ENCODE assay signal across 8 cellular contexts in genomic region chr19:3184847-3185481, GRCh38. TPM values are rescaled to one million over a fixed set of nuclear protein-coding genes. Genes with fewer than 3 reads are reported as not detected.
DNase-seq lines count a peak whose midpoint lies in the region; ATAC-seq, FAIRE-seq and TF ChIP-seq lines count a peak whose summit lies in the region.
"Had no signal": no experiment of that assay in that cellular context is flagged by ENCODE, and none has a peak within 500 bp of the region (broad histone marks: within the 10 kb centered on the region; RNA-seq: fewer than 3 reads in every experiment).

No MANE protein-coding gene starts in this region.

- H3K27ac Mint-ChIP-seq in activated CD8-positive, alpha-beta memory T cell treated with anti-CD3 and anti-CD28 coated beads, Interleukin-2, amount 10 ng/mL, durations not matched to agents 7 days and 5 days: peak overlapping the region; percentile 91
- H3K27ac Mint-ChIP-seq in neural progenitor cell: peak overlapping the region; percentile 98

- H3K27me3 ChIP-seq in esophagus squamous epithelium: no peaks in the 10 kb centered on the region
- no peaks in the 10 kb centered on the region for H3K27me3 ChIP-seq in neural progenitor cell

- peak overlapping the region; percentile 91 for H3K4me2 ChIP-seq in neural progenitor cell

- intact Hi-C loops in esophagus squamous epithelium (cut with DNase I): no loop called here

- no peak for TF ChIP-seq POLR2A in esophagus squamous epithelium (IDR thresholded peaks at IDR 0.05)

- TF ChIP-seq CTCF in esophagus squamous epithelium (IDR thresholded peaks at IDR 0.05): no peak
- no peak for TF ChIP-seq CTCF in neural progenitor cell (IDR thresholded peaks at IDR 0.05)

- peak overlapping the region; percentile 89 for H3K4me3 Mint-ChIP-seq in activated CD8-positive, alpha-beta memory T cell treated with anti-CD3 and anti-CD28 coated beads, Interleukin-2, amount 10 ng/mL, durations not matched to agents 7 days and 5 days
- peak overlapping the region; percentile 99 for H3K4me3 Mint-ChIP-seq in neural progenitor cell

- 17 to 20% methylated on average over 14 of the region's 14 CpGs for WGBS in esophagus squamous epithelium, 2 donors

- H3K4me1 Mint-ChIP-seq in activated CD8-positive, alpha-beta memory T cell treated with anti-CD3 and anti-CD28 coated beads, Interleukin-2, amount 10 ng/mL, durations not matched to agents 7 days and 5 days: peaks cover 60% of the 10 kb centered on the region
- H3K4me1 Mint-ChIP-seq in neural progenitor cell: peaks cover 14% of the 10 kb centered on the region

- H3K4me1 ChIP-seq in esophagus squamous epithelium: peaks cover 20 to 47% (median 21%) of the 10 kb centered on the region in 3 donors
- peaks cover 10% of the 10 kb centered on the region for H3K4me1 ChIP-seq in neural progenitor cell

- no peaks in the 10 kb centered on the region for H3K27me3 Mint-ChIP-seq in activated CD8-positive, alpha-beta memory T cell treated with anti-CD3 and anti-CD28 coated beads, Interleukin-2, amount 10 ng/mL, durations not matched to agents 7 days and 5 days
- peaks cover 5% of the 10 kb centered on the region for H3K27me3 Mint-ChIP-seq in neural progenitor cell (ENCODE audit: insufficient read depth, low read depth)

- H3K27ac ChIP-seq in esophagus squamous epithelium (peak overlapping the region in 3 of 4 donors; percentile 83 to 93 (median 90)), neural progenitor cell (no peak overlapping the region)

- peak overlapping the region; percentile 99 for H2AFZ ChIP-seq in neural progenitor cell (replicated peaks)

- H3K9me3 Mint-ChIP-seq in activated CD8-positive, alpha-beta memory T cell treated with anti-CD3 and anti-CD28 coated beads, Interleukin-2, amount 10 ng/mL, durations not matched to agents 7 days and 5 days (ENCODE audit: low read depth): no peaks in the 10 kb centered on the region
- H3K9me3 Mint-ChIP-seq in neural progenitor cell: no peaks in the 10 kb centered on the region

- peaks cover 35% of the 10 kb centered on the region for H3K36me3 Mint-ChIP-seq in activated CD8-positive, alpha-beta memory T cell treated with anti-CD3 and anti-CD28 coated beads, Interleukin-2, amount 10 ng/mL, durations not matched to agents 7 days and 5 days
- no peaks in the 10 kb centered on the region for H3K36me3 Mint-ChIP-seq in neural progenitor cell

- no peak overlapping the region for H3K9ac ChIP-seq in neural progenitor cell

- no peaks in the 10 kb centered on the region for H3F3A ChIP-seq in neural progenitor cell (ENCODE audit: low read depth)

- peaks cover 41% of the 10 kb centered on the region for H3K79me2 ChIP-seq in neural progenitor cell (ENCODE audit: low read depth)

- H3K36me3 ChIP-seq in esophagus squamous epithelium (no peaks in the 10 kb centered on the region), neural progenitor cell (no peaks in the 10 kb centered on the region)

- ATAC-seq in GM18519 (IDR thresholded peaks at IDR 0.05; ENCODE audit: low FRiP score, unreplicated experiment) (peak; percentile 6), HG03045 (IDR thresholded peaks at IDR 0.05; ENCODE audit: unreplicated experiment) (peak; percentile 14)
- peak; percentile 28 for ATAC-seq in activated CD8-positive, alpha-beta memory T cell treated with anti-CD3 and anti-CD28 coated beads, Interleukin-2, amount 10 ng/mL, durations not matched to agents 7 days and 5 days

- FAIRE-seq in urothelium cell line (lab: Jason Lieb, UNC): no peak

- CTCF ChIA-PET in activated CD8-positive, alpha-beta memory T cell treated with anti-CD3 and anti-CD28 coated beads, Interleukin-2, amount 10 ng/mL, durations not matched to agents 7 days and 5 days (lab: Charles Lee): interaction anchor here (0.9 to 1.0 kb wide), 2 partner anchors 38 to 81 kb away, joined by 4 to 5 read pairs; no protein-coding TSS in a partner anchor

- DNase-seq in NCI-H524 treated with DMSO at 0.1 percent for 48 hours (lab: John Stamatoyannopoulos, UW) (peak; percentile 84), esophagus squamous epithelium (lab: John Stamatoyannopoulos, UW) (peak; percentile 60), neural progenitor cell (ENCODE audit: low spot score) (peak; percentile 79), urothelium cell line (ENCODE audit: low spot score) (peak; percentile 49)
- peak; percentile 89 for DNase-seq in activated CD8-positive, alpha-beta memory T cell treated with anti-CD3 and anti-CD28 coated beads, Interleukin-2, amount 10 ng/mL, durations not matched to agents 7 days and 5 days

- peak overlapping the region; percentile 59 to 99 (median 97) for H3K4me3 ChIP-seq in esophagus squamous epithelium
- H3K4me3 ChIP-seq in neural progenitor cell: peak overlapping the region; percentile 82

- H3K9me3 ChIP-seq in esophagus squamous epithelium (no peaks in the 10 kb centered on the region), neural progenitor cell (ENCODE audit: low read depth) (no peaks in the 10 kb centered on the region)

- peaks cover 34% of the 10 kb centered on the region for H4K20me1 ChIP-seq in neural progenitor cell (ENCODE audit: low read depth)

RNA-seq across cellular contexts. Expression of gene NCLN, which starts 0.8 kb away (rescaled TPM):
- total RNA-seq in activated CD8-positive, alpha-beta memory T cell treated with anti-CD3 and anti-CD28 coated beads, Interleukin-2, amount 10 ng/mL, durations not matched to agents 7 days and 5 days: 10 to 100 TPM; 67.3 to 71.6 TPM
- total RNA-seq in esophagus squamous epithelium (10 to 100 TPM; 27.3 to 59.6 (median 40.8) TPM), neural progenitor cell (ENCODE audit: low replicate concordance) (12.2 and 50.8 TPM in 2 replicates)

RNA-seq across cellular contexts. Expression of gene S1PR4, which starts 6.4 kb away (rescaled TPM):
- 100 to 1,000 TPM; 122 to 155 TPM for total RNA-seq in activated CD8-positive, alpha-beta memory T cell treated with anti-CD3 and anti-CD28 coated beads, Interleukin-2, amount 10 ng/mL, durations not matched to agents 7 days and 5 days
- total RNA-seq in esophagus squamous epithelium (1 to 10 TPM in 3 of 4 donors, under 1 TPM in 1; 0.53 to 4.2 (median 1.9) TPM), neural progenitor cell (ENCODE audit: low replicate concordance) (not detected in 2 replicates)

RNA-seq across cellular contexts. Expression of gene CELF5, which starts 39.5 kb away (rescaled TPM):
- total RNA-seq in activated CD8-positive, alpha-beta memory T cell treated with anti-CD3 and anti-CD28 coated beads, Interleukin-2, amount 10 ng/mL, durations not matched to agents 7 days and 5 days: not detected
- total RNA-seq in esophagus squamous epithelium (not detected), neural progenitor cell (ENCODE audit: low replicate concordance) (7.9 and 16.1 TPM in 2 replicates)
- total RNA-seq: myocyte had no signal

RNA-seq across cellular contexts. Expression of gene GNA15, which starts 49.1 kb away (rescaled TPM):
- 10 to 100 TPM; 23.7 to 39.8 TPM for total RNA-seq in activated CD8-positive, alpha-beta memory T cell treated with anti-CD3 and anti-CD28 coated beads, Interleukin-2, amount 10 ng/mL, durations not matched to agents 7 days and 5 days
- total RNA-seq in esophagus squamous epithelium (100 to 1,000 TPM in 3 of 4 donors, 10 to 100 TPM in 1; 72.7 to 186 (median 132) TPM), neural progenitor cell (ENCODE audit: low replicate concordance) (not detected in 2 replicates)

Comparison
In these comparisons a context has a peak if more than half of its experiments do, and no peak if none do; other contexts are left out.
1. RNA of gene S1PR4, which starts 6.4 kb away (total RNA-seq): 122 to 155 TPM in activated CD8-positive, alpha-beta memory T cell treated with anti-CD3 and anti-CD28 coated beads, Interleukin-2, amount 10 ng/mL, durations not matched to agents 7 days and 5 days; 0.53 to 4.2 TPM in esophagus squamous epithelium and not detected in neural progenitor cell; every median in the first group is over 10 times any median in the second.
2. Peak in every context shown above with its lines, with median percentiles within 50 percentile points of each other: ATAC-seq and DNase-seq.